8 cellular contexts compared by ENCODE assay signal in the genomic region with DNA sequence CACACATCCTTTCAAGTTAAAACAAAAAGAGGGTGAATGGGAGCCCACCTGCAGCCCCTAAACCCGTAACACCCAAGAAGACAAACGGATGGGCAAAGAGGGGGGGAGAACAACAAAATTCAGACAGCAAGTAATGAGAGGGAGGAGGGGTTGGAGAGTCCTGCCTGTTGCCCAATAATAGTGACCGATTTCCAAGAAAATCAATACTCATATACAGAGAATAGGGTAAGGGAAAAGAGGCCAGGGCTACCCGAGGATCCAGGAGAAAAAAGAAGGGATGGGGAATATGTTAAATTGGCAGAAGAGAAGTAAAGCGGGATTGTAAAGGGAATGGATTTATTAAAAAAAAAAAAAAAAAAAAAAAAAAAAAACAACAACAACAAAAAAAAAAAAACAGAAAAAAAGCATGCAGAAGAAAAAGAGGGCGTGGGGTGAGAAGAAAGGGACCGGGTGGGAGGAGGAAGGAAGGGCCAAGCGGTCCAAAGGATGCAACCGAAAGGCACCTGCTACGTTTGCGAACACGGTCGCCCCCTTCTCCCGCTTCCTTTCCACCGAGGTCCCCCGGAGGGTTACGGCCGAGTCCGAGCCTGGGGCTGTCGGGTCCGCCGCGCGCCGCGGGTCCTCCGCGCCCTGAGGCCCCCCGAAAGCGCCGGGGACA. TPM values are rescaled to one million over a fixed set of nuclear protein-coding genes. Genes with fewer than 3 reads are reported as not detected.
DNase-seq lines count a peak whose midpoint lies in the region; ATAC-seq and TF ChIP-seq lines count a peak whose summit lies in the region.

No MANE protein-coding gene starts in this region.

- H2BK120ac ChIP-seq in neuronal stem cell (ENCODE audit: low read depth, low read length), result peak overlapping the region; percentile 39

- H3K27me3 Mint-ChIP-seq in Calu3 (ENCODE audit: unreplicated experiment), result peaks cover 25% of the 10 kb centered on the region

- H2BK12ac ChIP-seq in neuronal stem cell (ENCODE audit: low read length), result peak overlapping the region; percentile 84

- H3K4ac ChIP-seq in neuronal stem cell (ENCODE audit: low read length), result peak overlapping the region; percentile 72

- H2BK15ac ChIP-seq in neuronal stem cell (ENCODE audit: low read length), result peak overlapping the region; percentile 100

- no peak overlapping the region for H2AK5ac ChIP-seq in neuronal stem cell (ENCODE audit: low read depth, low read length)

- CTCF ChIA-PET in Calu3 (lab: Charles Lee), result interaction anchor here (0.6 to 1.5 kb wide), 5 partner anchors 10 to 262 kb away, joined by 3 to 4 read pairs (median 3); no protein-coding TSS in a partner anchor

- peak overlapping the region; percentile 84 for H3K14ac ChIP-seq in neuronal stem cell (ENCODE audit: low read length)

- TF ChIP-seq CTCF in Calu3 (IDR thresholded peaks at IDR 0.05; ENCODE audit: unreplicated experiment), result no peak

- H3K27ac ChIP-seq in ectodermal cell (ENCODE audit: insufficient read depth, low read depth, low read length, poor library complexity, severe bottlenecking) (no peak overlapping the region), neuronal stem cell (replicated peaks; ENCODE audit: low read length) (no peak overlapping the region)

- peak overlapping the region; percentile 64 for H3K4me3 ChIP-seq in ectodermal cell (ENCODE audit: insufficient read depth, low read depth, low read length)
- peak overlapping the region; percentile 39 to 88 for H3K4me3 ChIP-seq in neuronal stem cell (ENCODE audit: low read length in 2 of 2)

- no peaks in the 10 kb centered on the region for H3K9me3 ChIP-seq in ectodermal cell (ENCODE audit: control insufficient read depth, low read length)
- H3K9me3 ChIP-seq in neuronal stem cell (replicated peaks in 1 of 2; ENCODE audit: control insufficient read depth in 2 of 2, insufficient read depth in 1 of 2, low read depth in 1 of 2, low read length in 2 of 2), result no peaks in the 10 kb centered on the region

- H4K91ac ChIP-seq in neuronal stem cell (ENCODE audit: low read depth, low read length, poor library complexity), result peak overlapping the region; percentile 70

- H3K79me1 ChIP-seq in neuronal stem cell (ENCODE audit: low read depth, low read length), result no peaks in the 10 kb centered on the region

- intact Hi-C loops in Calu3 (cut with micrococcal nuclease; ENCODE audit: unreplicated experiment), result no loop called here

- H3K27me3 ChIP-seq in ectodermal cell (ENCODE audit: control insufficient read depth, insufficient read depth, low read length, poor library complexity, severe bottlenecking) (peaks cover 34% of the 10 kb centered on the region), neuronal stem cell (ENCODE audit: control insufficient read depth in 3 of 3, insufficient read depth in 3 of 3, low read depth in 1 of 3, low read length in 3 of 3) (peaks cover 0 to 61% (median 9%) of the 10 kb centered on the region in 3 experiments)

- H3K4me3 Mint-ChIP-seq in Calu3 (ENCODE audit: low read depth, unreplicated experiment), result peak overlapping the region; percentile 91

- peak; percentile 19 for ATAC-seq in HG03432 (IDR thresholded peaks at IDR 0.05; ENCODE audit: unreplicated experiment)
- ATAC-seq in HG02571 (IDR thresholded peaks at IDR 0.05; ENCODE audit: unreplicated experiment), result no peak

- peak overlapping the region; percentile 97 for H3K4me2 ChIP-seq in neuronal stem cell (ENCODE audit: insufficient read depth, low read length, poor library complexity, severe bottlenecking)

- H3K4me1 ChIP-seq in ectodermal cell (ENCODE audit: control insufficient read depth, insufficient read depth, low read length) (no peaks in the 10 kb centered on the region), neuronal stem cell (ENCODE audit: control insufficient read depth in 2 of 2, insufficient read depth in 1 of 2, low read depth in 1 of 2, low read length in 2 of 2) (peaks cover 2 to 7% of the 10 kb centered on the region in 2 donors)

- H3K23ac ChIP-seq in neuronal stem cell (ENCODE audit: low read depth, low read length, poor library complexity), result peak overlapping the region; percentile 99

- peak overlapping the region; percentile 28 for H3K27ac Mint-ChIP-seq in Calu3 (ENCODE audit: unreplicated experiment)

- 8% methylated on average over 28 of the region's 31 CpGs for WGBS in ectodermal cell, 2 experiments
- no CpG with 5 or more reads among the region's 31 CpGs for WGBS in neuronal stem cell (ENCODE audit: extremely low coverage in 2 of 2, insufficient read length in 2 of 2, insufficient replicate concordance in 1 of 2), 2 donors

- peak overlapping the region; percentile 80 for H2BK5ac ChIP-seq in neuronal stem cell (ENCODE audit: low read length)

- DNase-seq in Calu3 (no peak), neuronal stem cell (ENCODE audit: low spot score) (no peak), NCI-H2171 (lab: John Stamatoyannopoulos, UW) (no peak), NCI-H1105 (lab: John Stamatoyannopoulos, UW) (no peak), SKM-1 (lab: John Stamatoyannopoulos, UW; ENCODE audit: unreplicated experiment) (no peak)

- peaks cover 18% of the 10 kb centered on the region for H3K36me3 Mint-ChIP-seq in Calu3 (ENCODE audit: insufficient read depth, unreplicated experiment)

- peak overlapping the region; percentile 91 for H3K9ac ChIP-seq in neuronal stem cell (ENCODE audit: low read depth, low read length, poor library complexity)

- H4K8ac ChIP-seq in neuronal stem cell (ENCODE audit: low read depth, low read length), result no peak overlapping the region

- BruUV-seq in Calu3 (replicated peaks; lab: Mats Ljungman, UMichigan), result no TSS peak

- H3K18ac ChIP-seq in neuronal stem cell (ENCODE audit: low read length), result peak overlapping the region; percentile 97

- no peaks in the 10 kb centered on the region for H3K36me3 ChIP-seq in ectodermal cell (ENCODE audit: control insufficient read depth, insufficient read depth, low read length)
- no peaks in the 10 kb centered on the region for H3K36me3 ChIP-seq in neuronal stem cell (replicated peaks in 1 of 2; ENCODE audit: control insufficient read depth in 2 of 2, insufficient read depth in 2 of 2, low read length in 2 of 2)

- H2AFZ ChIP-seq in neuronal stem cell (ENCODE audit: low read length), result peak overlapping the region; percentile 88

- H3K9me3 Mint-ChIP-seq in Calu3 (ENCODE audit: low read depth, unreplicated experiment), result no peaks in the 10 kb centered on the region

- peaks cover 16% of the 10 kb centered on the region for H3K4me1 Mint-ChIP-seq in Calu3 (ENCODE audit: low read depth, unreplicated experiment)

RNA-seq across cellular contexts. Expression of a gene that starts 0.9 kb away (rescaled TPM):
- 0.32 TPM in 1 of 2 replicates, not detected in the other for total RNA-seq in Calu3 (2022)
- polyA plus RNA-seq in ectodermal cell (2013, experiment 1 of 4), result 1.5 TPM
- polyA plus RNA-seq in ectodermal cell (2013, experiment 2 of 4), result 4.2 TPM
- polyA plus RNA-seq in ectodermal cell (2013, experiment 3 of 4), result 1.5 TPM
- polyA plus RNA-seq in ectodermal cell (2013, experiment 4 of 4), result 1.6 TPM
- polyA plus RNA-seq in neuronal stem cell (2013, experiment 1 of 2), result 0.42 TPM
- polyA plus RNA-seq in neuronal stem cell (2013, experiment 2 of 2), result 0.53 TPM
